18 cellular contexts compared by ENCODE assay signal in genomic region chr3:142359367-142359766, GRCh38.
DNase-seq lines count a peak whose midpoint lies in the region; ATAC-seq, FAIRE-seq and TF ChIP-seq lines count a peak whose summit lies in the region.
"Had no signal": no experiment of that assay in that cellular context is flagged by ENCODE, and none has a peak within 500 bp of the region (broad histone marks: within the 10 kb centered on the region; RNA-seq: fewer than 3 reads in every experiment).

No MANE protein-coding gene starts in this region.

- TF ChIP-seq CTCF in activated CD8-positive, alpha-beta T cell treated with anti-CD3 and anti-CD28 coated beads for 36 hours (IDR thresholded peaks at IDR 0.05): no peak
- no peak for TF ChIP-seq CTCF in GM12878 (IDR thresholded peaks at IDR 0.05 in 2 of 3, conservative IDR thresholded peaks at IDR 0.05 in 1 of 3; ENCODE audit: control insufficient read depth in 2 of 3, extremely low read depth in 1 of 3, insufficient read depth in 1 of 3, low read depth in 3 of 3, low read length in 3 of 3)
- TF ChIP-seq CTCF in Caco-2 (IDR thresholded peaks at IDR 0.05; ENCODE audit: insufficient read depth in 1 of 2, low read depth in 1 of 2, low read length in 1 of 2, severe bottlenecking in 1 of 2, unreplicated experiment in 1 of 2): no peak

- no peak overlapping the region for H3K4me2 ChIP-seq in GM12878 (ENCODE audit: control insufficient read depth, insufficient read depth)
- H3K4me2 ChIP-seq: BLaER1 treated with 17β-estradiol and CSF1 and Interleukin-3, amounts not matched to agents 10 nM and 100 nM; GM23338 had no signal

- peaks cover 2% of the 10 kb centered on the region for H3K4me1 Mint-ChIP-seq in activated CD8-positive, alpha-beta T cell treated with anti-CD3 and anti-CD28 coated beads for 36 hours (ENCODE audit: low read depth)
- H3K4me1 Mint-ChIP-seq in activated CD8-positive, alpha-beta T cell treated with anti-CD3 and anti-CD28 coated beads, Interleukin-2, amount 10 ng/mL, durations not matched to agents 7 days and 5 days (ENCODE audit: low read depth): no peaks in the 10 kb centered on the region
- no peaks in the 10 kb centered on the region for H3K4me1 Mint-ChIP-seq in Caco-2 (ENCODE audit: low read depth, unreplicated experiment)
- H3K4me1 Mint-ChIP-seq: GM23338 had no signal

- peak overlapping the region; percentile 83 for H3K27ac Mint-ChIP-seq in activated CD8-positive, alpha-beta T cell treated with anti-CD3 and anti-CD28 coated beads for 36 hours
- no peak overlapping the region for H3K27ac Mint-ChIP-seq in activated CD8-positive, alpha-beta T cell treated with anti-CD3 and anti-CD28 coated beads, Interleukin-2, amount 10 ng/mL, durations not matched to agents 7 days and 5 days
- no peak overlapping the region for H3K27ac Mint-ChIP-seq in Caco-2 (ENCODE audit: unreplicated experiment)
- H3K27ac Mint-ChIP-seq: GM23338 had no signal

- no peak overlapping the region for H3K27ac ChIP-seq in GM12878 (ENCODE audit: control insufficient read depth, insufficient read depth)
- H3K27ac ChIP-seq: BLaER1 treated with 17β-estradiol and CSF1 and Interleukin-3, amounts not matched to agents 10 nM and 100 nM had no signal

- FAIRE-seq in GM12878 (lab: Jason Lieb, UNC): no peak
- FAIRE-seq: H54, HTR-8/SVneo had no signal

- H3K9me3 ChIP-seq in GM12878 (replicated peaks; ENCODE audit: control insufficient read depth, insufficient read depth, low read length): peaks cover 4% of the 10 kb centered on the region; the same call in 1 of the 3 replicates
- H3K9me3 ChIP-seq in Caco-2: no peaks in the 10 kb centered on the region

- POLR2A ChIA-PET in activated CD8-positive, alpha-beta T cell treated with anti-CD3 and anti-CD28 coated beads for 36 hours (lab: Charles Lee): no interaction called here
- POLR2A ChIA-PET in activated CD8-positive, alpha-beta T cell treated with anti-CD3 and anti-CD28 coated beads, Interleukin-2, amount 10 ng/mL, durations not matched to agents 7 days and 5 days (lab: Charles Lee): no interaction called here
- POLR2A ChIA-PET in GM12878 (lab: Charles Lee): no interaction called here
- POLR2A ChIA-PET in Caco-2 (lab: Charles Lee): no interaction called here

- no peak for TF ChIP-seq RAD21 in GM12878 (IDR thresholded peaks at IDR 0.05; ENCODE audit: insufficient read depth, low read depth, low read length)

- RAD21 ChIA-PET in GM12878 (lab: Charles Lee; ENCODE audit: unreplicated experiment): interaction anchor here (0.6 kb wide), 1 partner anchor 1608 kb away, joined by 4 read pairs; no protein-coding TSS in a partner anchor

- H3K79me2 ChIP-seq in GM12878 (ENCODE audit: control insufficient read depth, insufficient read depth, low read length): no peaks in the 10 kb centered on the region

- no peak overlapping the region for H3K4me3 ChIP-seq in GM12878
- H3K4me3 ChIP-seq in Caco-2 (ENCODE audit: low read depth, low read length): no peak overlapping the region
- H3K4me3 ChIP-seq: BLaER1 treated with 17β-estradiol and CSF1 and Interleukin-3, amounts not matched to agents 10 nM and 100 nM; GM23338; K562 had no signal

- CTCF ChIA-PET in activated CD8-positive, alpha-beta T cell treated with anti-CD3 and anti-CD28 coated beads for 36 hours (lab: Charles Lee): no interaction called here
- CTCF ChIA-PET in activated CD8-positive, alpha-beta T cell treated with anti-CD3 and anti-CD28 coated beads, Interleukin-2, amount 10 ng/mL, durations not matched to agents 7 days and 5 days (lab: Charles Lee): no interaction called here
- CTCF ChIA-PET in GM12878 (lab: Yijun Ruan, JAX) (no interaction called here), Caco-2 (lab: Charles Lee) (no interaction called here)

- no peak for ATAC-seq in activated CD8-positive, alpha-beta T cell treated with anti-CD3 and anti-CD28 coated beads for 36 hours
- ATAC-seq in activated CD8-positive, alpha-beta T cell treated with anti-CD3 and anti-CD28 coated beads, Interleukin-2, amount 10 ng/mL, durations not matched to agents 7 days and 5 days: no peak
- ATAC-seq in GM12878: peak; percentile 53; the same call in 2 of the 3 replicates
- ATAC-seq: GM23338, K562 had no signal

- H3K9me3 Mint-ChIP-seq in activated CD8-positive, alpha-beta T cell treated with anti-CD3 and anti-CD28 coated beads for 36 hours: no peaks in the 10 kb centered on the region
- H3K9me3 Mint-ChIP-seq in activated CD8-positive, alpha-beta T cell treated with anti-CD3 and anti-CD28 coated beads, Interleukin-2, amount 10 ng/mL, durations not matched to agents 7 days and 5 days (ENCODE audit: insufficient read depth): no peaks in the 10 kb centered on the region
- no peaks in the 10 kb centered on the region for H3K9me3 Mint-ChIP-seq in Caco-2 (ENCODE audit: unreplicated experiment)
- H3K9me3 Mint-ChIP-seq: GM23338 had no signal

- in situ Hi-C loops in GM12878 (cut with MboI): no loop called here

- TF ChIP-seq EP300 in GM12878 (IDR thresholded peaks at IDR 0.05; ENCODE audit: borderline replicate concordance in 1 of 2, control insufficient read depth in 1 of 2, low read depth in 2 of 2, low read length in 2 of 2): no peak

- H3K4me1 ChIP-seq in GM12878 (ENCODE audit: control insufficient read depth, insufficient read depth, low read length) (peaks cover 16% of the 10 kb centered on the region; the same call in 1 of the 2 replicates), Caco-2 (peaks cover 5% of the 10 kb centered on the region; the same call in 1 of the 2 replicates)

- 52% methylated on average over 2 of the region's 2 CpGs for WGBS in GM12878 (ENCODE audit: insufficient coverage, insufficient replicate concordance, low lambda C conversion rate, missing lambda C conversion rate)

- H3K4me3 Mint-ChIP-seq in activated CD8-positive, alpha-beta T cell treated with anti-CD3 and anti-CD28 coated beads for 36 hours: no peak overlapping the region
- H3K4me3 Mint-ChIP-seq in activated CD8-positive, alpha-beta T cell treated with anti-CD3 and anti-CD28 coated beads, Interleukin-2, amount 10 ng/mL, durations not matched to agents 7 days and 5 days: no peak overlapping the region
- H3K4me3 Mint-ChIP-seq in Caco-2 (ENCODE audit: unreplicated experiment): no peak overlapping the region
- H3K4me3 Mint-ChIP-seq: B cell, GM23338 had no signal

- BruUV-seq in GM12878 (replicated peaks; lab: Mats Ljungman, UMichigan) (no TSS peak), Caco-2 (replicated peaks; lab: Mats Ljungman, UMichigan) (no TSS peak)

- H3K36me3 Mint-ChIP-seq in activated CD8-positive, alpha-beta T cell treated with anti-CD3 and anti-CD28 coated beads for 36 hours (ENCODE audit: low read depth): peaks cover 37% of the 10 kb centered on the region
- peaks cover 55% of the 10 kb centered on the region for H3K36me3 Mint-ChIP-seq in activated CD8-positive, alpha-beta T cell treated with anti-CD3 and anti-CD28 coated beads, Interleukin-2, amount 10 ng/mL, durations not matched to agents 7 days and 5 days (ENCODE audit: low read depth)
- H3K36me3 Mint-ChIP-seq in Caco-2 (ENCODE audit: insufficient read depth, unreplicated experiment): peaks cover 42% of the 10 kb centered on the region

- intact Hi-C loops in activated CD8-positive, alpha-beta T cell treated with anti-CD3 and anti-CD28 coated beads for 36 hours (cut with micrococcal nuclease): no loop called here
- intact Hi-C loops in GM12878 (cut with micrococcal nuclease; ENCODE audit: unreplicated experiment): no loop called here
- intact Hi-C loops in Caco-2 (cut with micrococcal nuclease; ENCODE audit: unreplicated experiment): no loop called here

- TF ChIP-seq POLR2A in GM12878 (IDR thresholded peaks at IDR 0.05; ENCODE audit: low read depth, low read length): no peak

- H2AFZ ChIP-seq in GM12878 (ENCODE audit: control insufficient read depth, low read depth, low read length): no peak overlapping the region
- H2AFZ ChIP-seq: GM23338 had no signal

- no peak overlapping the region for H3K9ac ChIP-seq in GM12878 (ENCODE audit: control insufficient read depth, insufficient read depth, low read length)
- H3K9ac ChIP-seq: BLaER1 treated with 17β-estradiol and CSF1 and Interleukin-3, amounts not matched to agents 10 nM and 100 nM had no signal

- SMC1A ChIA-PET in GM12878 (lab: Charles Lee; ENCODE audit: uncharacterized antibody, unreplicated experiment): interaction anchor here (1.0 to 1.4 kb wide), 2 partner anchors 11 to 14 kb away, joined by 3 to 4 read pairs; no protein-coding TSS in a partner anchor

- H3K27me3 ChIP-seq in GM12878 (replicated peaks in 1 of 2; ENCODE audit: control insufficient read depth in 2 of 2, insufficient read depth in 2 of 2, low read length in 1 of 2) (no peaks in the 10 kb centered on the region), Caco-2 (replicated peaks; ENCODE audit: control insufficient read depth, insufficient read depth, low read length) (no peaks in the 10 kb centered on the region)
- H3K27me3 ChIP-seq: BLaER1 treated with 17β-estradiol and CSF1 and Interleukin-3, amounts not matched to agents 10 nM and 100 nM had no signal

- no peaks in the 10 kb centered on the region for H3K27me3 Mint-ChIP-seq in activated CD8-positive, alpha-beta T cell treated with anti-CD3 and anti-CD28 coated beads for 36 hours
- no peaks in the 10 kb centered on the region for H3K27me3 Mint-ChIP-seq in activated CD8-positive, alpha-beta T cell treated with anti-CD3 and anti-CD28 coated beads, Interleukin-2, amount 10 ng/mL, durations not matched to agents 7 days and 5 days (ENCODE audit: low read depth)
- H3K27me3 Mint-ChIP-seq in Caco-2 (ENCODE audit: insufficient read depth, unreplicated experiment): no peaks in the 10 kb centered on the region
- H3K27me3 Mint-ChIP-seq: B cell had no signal

- peaks cover 0 to 23% of the 10 kb centered on the region in 2 experiments; a peak in 2 of 4 replicates for H3K36me3 ChIP-seq in GM12878 (ENCODE audit: control insufficient read depth in 2 of 2, insufficient read depth in 2 of 2, low read length in 1 of 2)
- H3K36me3 ChIP-seq in Caco-2 (ENCODE audit: control insufficient read depth, insufficient read depth, low read length): no peaks in the 10 kb centered on the region; the same call in 1 of the 2 replicates

- H4K20me1 ChIP-seq in GM12878 (ENCODE audit: control insufficient read depth, insufficient read depth): no peaks in the 10 kb centered on the region

- DNase-seq in activated CD8-positive, alpha-beta T cell treated with anti-CD3 and anti-CD28 coated beads for 36 hours: no peak
- DNase-seq in activated CD8-positive, alpha-beta T cell treated with anti-CD3 and anti-CD28 coated beads, Interleukin-2, amount 10 ng/mL, durations not matched to agents 7 days and 5 days: no peak
- DNase-seq in MV-4-11 (lab: John Stamatoyannopoulos, UW) (peak; percentile 14), GM12878 (ENCODE audit: low read depth, low spot score) (no peak), DMS114 treated with DMSO at 0.1 percent for 48 hours (lab: John Stamatoyannopoulos, UW; ENCODE audit: unreplicated experiment) (no peak), Caco-2 (no peak), globus pallidus (ENCODE audit: low spot score) (no peak)
- DNase-seq: DMS53, DND-41, EL, HCEC 1CT, IMR-90 had no signal

TF ChIP-seq in GM12878, 131 proteins besides CTCF, POLR2A, EP300 and RAD21 (continues in another document):
- TF ChIP-seq IKZF2 (IDR thresholded peaks at IDR 0.05) (peak; percentile 43 to 46; a peak in 2 of 4 replicates), ATF7 (IDR thresholded peaks at IDR 0.05; ENCODE audit: low read depth) (no peak)
